In genomic region chr9:126799051-126799450, GRCh38 we compare ENCODE assay signal across 26 cellular contexts.
"Had no signal": no experiment of that assay in that cellular context is flagged by ENCODE, and none has a peak within 500 bp of the region (broad histone marks: within the 10 kb centered on the region; RNA-seq: fewer than 3 reads in every experiment).

No MANE protein-coding gene starts in this region.

- H3K27me3 ChIP-seq: left lung, ovary, right atrium auricular region, right lobe of liver, suprapubic skin, uterus had no signal

- H3K27ac ChIP-seq: left lung, neutrophil, ovary, right atrium auricular region, right lobe of liver, skin epidermis, spleen, suprapubic skin, thoracic aorta, tibial artery, uterus had no signal

- H3K9me3 Mint-ChIP-seq: nephron; neural crest cell; stimulated activated effector memory CD8-positive, alpha-beta T cell treated with anti-CD3 and anti-CD28 coated beads, Interleukin-12 subunit alpha, Interleukin-12 subunit beta, amount 100 ng/mL, for 72 hours had no signal

- H3K27me3 Mint-ChIP-seq: stimulated activated naive CD8-positive, alpha-beta T cell treated with anti-CD3 and anti-CD28 coated beads, Interleukin-15, Interleukin-2, amounts not matched to agents 100 ng/mL and 50 ng/mL, for 24 hours had no signal

- DNase-seq: hippocampal formation; kidney glomerular epithelial cell; left colon; left lung; naive thymus-derived CD8-positive, alpha-beta T cell; occipital lobe; ovary; right lobe of liver; spleen; stimulated activated CD4-positive, alpha-beta T cell treated with anti-CD3 and anti-CD28 coated beads, Interleukin-4, amount 100 ng/mL, for 24 hours; stimulated activated naive CD4-positive, alpha-beta T cell; tibial artery; trophoblast cell; uterus had no signal

- H3K4me3 ChIP-seq: left lung, lung, ovary, right atrium auricular region, right lobe of liver, skin epidermis, spleen, suprapubic skin, thoracic aorta, tibial artery, uterus had no signal

- H3K27ac Mint-ChIP-seq: memory B cell; naive thymus-derived CD8-positive, alpha-beta T cell; nephron; progenitor cell of endocrine pancreas; stimulated activated effector memory CD8-positive, alpha-beta T cell treated with anti-CD3 and anti-CD28 coated beads, Interleukin-12 subunit alpha, Interleukin-12 subunit beta, amount 100 ng/mL, for 72 hours; stimulated activated naive CD8-positive, alpha-beta T cell treated with anti-CD3 and anti-CD28 coated beads, Interleukin-15, Interleukin-2, amounts not matched to agents 100 ng/mL and 50 ng/mL, for 24 hours had no signal

- H3K4me1 Mint-ChIP-seq: nephron had no signal

- H3K36me3 ChIP-seq: left lung, neutrophil, ovary, right atrium auricular region, right lobe of liver, spleen, suprapubic skin, thoracic aorta, tibial artery, uterus had no signal

- H3K4me1 ChIP-seq: left lung, right atrium auricular region, spleen, tibial artery, uterus had no signal

- ATAC-seq: left colon; left lung; naive thymus-derived CD8-positive, alpha-beta T cell; right lobe of liver; stimulated activated effector memory CD8-positive, alpha-beta T cell treated with anti-CD3 and anti-CD28 coated beads, Interleukin-12 subunit alpha, Interleukin-12 subunit beta, amount 100 ng/mL, for 72 hours had no signal

- H3K4me3 Mint-ChIP-seq: memory B cell; naive thymus-derived CD8-positive, alpha-beta T cell; nephron; neural crest cell; stimulated activated effector memory CD8-positive, alpha-beta T cell treated with anti-CD3 and anti-CD28 coated beads, Interleukin-12 subunit alpha, Interleukin-12 subunit beta, amount 100 ng/mL, for 72 hours; stimulated activated naive CD8-positive, alpha-beta T cell treated with anti-CD3 and anti-CD28 coated beads, Interleukin-15, Interleukin-2, amounts not matched to agents 100 ng/mL and 50 ng/mL, for 24 hours had no signal

- H3K9me3 ChIP-seq: neutrophil, ovary, right atrium auricular region, right lobe of liver, suprapubic skin, thoracic aorta, uterus had no signal
